In genomic region chr12:95473947-95474817, GRCh38 we compare ENCODE assay signal across 8 cellular contexts. TPM values are rescaled to one million over a fixed set of nuclear protein-coding genes. Genes with fewer than 3 reads are reported as not detected.
DNase-seq lines count a peak whose midpoint lies in the region; ATAC-seq and TF ChIP-seq lines count a peak whose summit lies in the region.

Gene METAP2 (plus strand): TSS chr12:95474152. CDS start chr12:95474180, 28 bp downstream.

- peak within 1 kb of the TSS; percentile 76 for H3K4me3 ChIP-seq in SU-DHL-6 (ENCODE audit: insufficient read depth, low read length, poor library complexity, severe bottlenecking)
- peak within 1 kb of the TSS; percentile 67 for H3K4me3 ChIP-seq in ovary
- H3K4me3 ChIP-seq in thyroid gland (replicated peaks in 1 of 3), result peak within 1 kb of the TSS; percentile 85 to 99 (median 94)

- DNase-seq in NCI-H128 (lab: John Stamatoyannopoulos, UW; ENCODE audit: unreplicated experiment) (peak; percentile 93), head of caudate nucleus (peak; percentile 91 to 99 (median 97)), ovary (peak; percentile 93 to 97 (median 95)), thyroid gland (peak; percentile 97 to 98)
- DNase-seq in activated naive CD8-positive, alpha-beta T cell treated with anti-CD3 and anti-CD28 coated beads, Interleukin-2, amount 10 ng/mL, durations not matched to agents 7 days and 5 days, result peak; percentile 87

- TF ChIP-seq CTCF in SU-DHL-6 (IDR thresholded peaks at IDR 0.05; ENCODE audit: insufficient read depth, low read length, poor library complexity, severe bottlenecking) (no peak), ovary (IDR thresholded peaks at IDR 0.05) (no peak), thyroid gland (IDR thresholded peaks at IDR 0.05) (no peak)

- H3K4me1 ChIP-seq in ovary (ENCODE audit: insufficient read depth) (peaks cover 4% of the 10 kb centered on the region), thyroid gland (peaks cover 16 to 20% of the 10 kb centered on the region in 2 donors)

- peaks cover 28% of the 10 kb centered on the region for H3K4me1 Mint-ChIP-seq in activated naive CD8-positive, alpha-beta T cell treated with anti-CD3 and anti-CD28 coated beads, Interleukin-2, amount 10 ng/mL, durations not matched to agents 7 days and 5 days

- peaks cover 14% of the 10 kb centered on the region for H3K36me3 ChIP-seq in SU-DHL-6 (ENCODE audit: low read length)
- H3K36me3 ChIP-seq in ovary, result no peaks in the 10 kb centered on the region
- peaks cover 6 to 11% of the 10 kb centered on the region in 2 donors for H3K36me3 ChIP-seq in thyroid gland

- no peaks in the 10 kb centered on the region for H3K27me3 ChIP-seq in SU-DHL-6 (ENCODE audit: low read length)
- H3K27me3 ChIP-seq in ovary, result no peaks in the 10 kb centered on the region
- H3K27me3 ChIP-seq in thyroid gland, result no peaks in the 10 kb centered on the region

- peak within 1 kb of the TSS; percentile 93 for H2AFZ ChIP-seq in SU-DHL-6 (ENCODE audit: low read depth, low read length, severe bottlenecking)

- H3K9me3 Mint-ChIP-seq in activated naive CD8-positive, alpha-beta T cell treated with anti-CD3 and anti-CD28 coated beads, Interleukin-2, amount 10 ng/mL, durations not matched to agents 7 days and 5 days, result no peaks in the 10 kb centered on the region

- H3K27ac ChIP-seq in SU-DHL-6 (ENCODE audit: low read depth, low read length) (peak within 1 kb of the TSS; percentile 67), ovary (peak within 1 kb of the TSS; percentile 47 to 79), thyroid gland (peak within 1 kb of the TSS; percentile 85 to 96 (median 94))

- intact Hi-C loops in head of caudate nucleus (cut with DNase I) (loop anchor here (5.0 kb wide), 1 partner anchor 402 kb away; the partner anchor contains the start of gene NR2C1), ovary (cut with DNase I) (no loop called here), thyroid gland (cut with DNase I) (no loop called here)

- TF ChIP-seq POLR2A in GM10847 (IDR thresholded peaks at IDR 0.05; ENCODE audit: extremely low read depth, insufficient read length) (peak; percentile 97), ovary (IDR thresholded peaks at IDR 0.05) (peak; percentile 84), thyroid gland (IDR thresholded peaks at IDR 0.05) (peak; percentile 73 to 94)

- peak within 1 kb of the TSS; percentile 95 for H3K4me2 ChIP-seq in SU-DHL-6 (ENCODE audit: low read depth, low read length, poor library complexity, severe bottlenecking)

- peaks cover 57% of the 10 kb centered on the region for H3K79me2 ChIP-seq in SU-DHL-6 (ENCODE audit: insufficient read depth, low read length)

- H3K4me3 Mint-ChIP-seq in activated naive CD8-positive, alpha-beta T cell treated with anti-CD3 and anti-CD28 coated beads, Interleukin-2, amount 10 ng/mL, durations not matched to agents 7 days and 5 days, result peak within 1 kb of the TSS; percentile 99

- WGBS in ovary, 3 donors, result 0% methylated on average over 42 to 54 of the region's 54 CpGs
- WGBS in thyroid gland, 2 donors, result 1% methylated on average over 22 to 49 of the region's 54 CpGs

- H3K36me3 Mint-ChIP-seq in activated naive CD8-positive, alpha-beta T cell treated with anti-CD3 and anti-CD28 coated beads, Interleukin-2, amount 10 ng/mL, durations not matched to agents 7 days and 5 days, result peaks cover 26% of the 10 kb centered on the region

- peaks cover 4% of the 10 kb centered on the region; the same call in 1 of the 2 replicates for H4K20me1 ChIP-seq in SU-DHL-6 (ENCODE audit: low read depth, low read length)

- H3F3A ChIP-seq in SU-DHL-6 (ENCODE audit: insufficient read depth), result no peaks in the 10 kb centered on the region

- peak within 1 kb of the TSS; percentile 99 for H3K9ac ChIP-seq in SU-DHL-6 (ENCODE audit: low read length)

- peak; percentile 98 for ATAC-seq in HG02678 (IDR thresholded peaks at IDR 0.05; ENCODE audit: unreplicated experiment)
- peak; percentile 99 for ATAC-seq in activated naive CD8-positive, alpha-beta T cell treated with anti-CD3 and anti-CD28 coated beads, Interleukin-2, amount 10 ng/mL, durations not matched to agents 7 days and 5 days (ENCODE audit: low read depth)

- H3K9me2 ChIP-seq in SU-DHL-6 (replicated peaks; ENCODE audit: insufficient read depth, low read length), result no peaks in the 10 kb centered on the region

- POLR2A ChIA-PET in activated naive CD8-positive, alpha-beta T cell treated with anti-CD3 and anti-CD28 coated beads, Interleukin-2, amount 10 ng/mL, durations not matched to agents 7 days and 5 days (lab: Charles Lee), result interaction anchor here (0.5 to 2.0 kb wide), 13 partner anchors 8 to 1042 kb away, joined by 3 to 13 read pairs (median 4); partner anchors contain the start of genes CCDC38, FGD6, NR2C1 and VEZT

- no peaks in the 10 kb centered on the region for H3K27me3 Mint-ChIP-seq in activated naive CD8-positive, alpha-beta T cell treated with anti-CD3 and anti-CD28 coated beads, Interleukin-2, amount 10 ng/mL, durations not matched to agents 7 days and 5 days

- TF ChIP-seq EP300 in ovary (IDR thresholded peaks at IDR 0.05), result no peak

- peak within 1 kb of the TSS; percentile 99 for H3K27ac Mint-ChIP-seq in activated naive CD8-positive, alpha-beta T cell treated with anti-CD3 and anti-CD28 coated beads, Interleukin-2, amount 10 ng/mL, durations not matched to agents 7 days and 5 days

- H3K9me3 ChIP-seq in SU-DHL-6 (ENCODE audit: insufficient read depth, low read length) (no peaks in the 10 kb centered on the region), ovary (no peaks in the 10 kb centered on the region), thyroid gland (no peaks in the 10 kb centered on the region)

RNA-seq across cellular contexts. Expression of gene METAP2, which starts in this region (rescaled TPM):
- total RNA-seq in activated naive CD8-positive, alpha-beta T cell treated with anti-CD3 and anti-CD28 coated beads, Interleukin-2, amount 10 ng/mL, durations not matched to agents 7 days and 5 days, result 10 to 100 TPM; 64.3 to 71.2 TPM
- total RNA-seq in ovary (10 to 100 TPM; 52.1 to 98.7 (median 62.5) TPM), thyroid gland (10 to 100 TPM; 46.1 to 64.9 (median 54.9) TPM)
- polyA plus RNA-seq in ovary, result 100 to 1,000 TPM in 1 of 2 donors, 10 to 100 TPM in 1; 57.8 to 131 TPM

Comparison
In these comparisons a context has a peak if more than half of its experiments do, and no peak if none do; other contexts are left out.
1. Peak in every context shown above with its lines: DNase-seq, ATAC-seq, H3K4me3 ChIP-seq and H3K27ac ChIP-seq.